In genomic region chr10:17662193-17663138, GRCh38 we compare ENCODE assay signal across 1 cellular context.
TF ChIP-seq lines count a peak whose summit lies in the region.

No MANE protein-coding gene starts in this region.

TF ChIP-seq in K562, 482 proteins besides CTCF, POLR2A, EP300 and RAD21 (continued from another document and continues in another):
- TF ChIP-seq CHD7 (IDR thresholded peaks at IDR 0.05; ENCODE audit: low read depth, low read length), result no peak
- 0 out of 2 replicates have a peak, but pooled peaks have one; percentile 20 for TF ChIP-seq BACH1 (tag; IDR thresholded peaks at IDR 0.05)
- TF ChIP-seq KDM1A (IDR thresholded peaks at IDR 0.05), result peak; percentile 95 to 96
- TF ChIP-seq C11orf30 (IDR thresholded peaks at IDR 0.05; ENCODE audit: low read depth), result peak; percentile 82
- peak; percentile 35 for TF ChIP-seq BRD9 (IDR thresholded peaks at IDR 0.05; ENCODE audit: low read depth, partially characterized antibody)
- TF ChIP-seq SP1 (CRISPR knock-in tag; IDR thresholded peaks at IDR 0.05), result no peak
- peak; percentile 100 for TF ChIP-seq TEAD4 (IDR thresholded peaks at IDR 0.05; ENCODE audit: low read length)
- no peak for TF ChIP-seq TEAD4 (CRISPR knock-in tag; IDR thresholded peaks at IDR 0.05; ENCODE audit: borderline replicate concordance)
- no peak for TF ChIP-seq SRSF7 (optimal IDR thresholded peaks at IDR 0.05; ENCODE audit: low read depth, low read length)
- TF ChIP-seq XRCC4 (IDR thresholded peaks at IDR 0.05; ENCODE audit: extremely low read depth, insufficient read depth, insufficient read length), result no peak
- TF ChIP-seq ZBTB9 (CRISPR knock-in tag; IDR thresholded peaks at IDR 0.05), result 0 out of 2 replicates have a peak, but pooled peaks have one; percentile 86
- TF ChIP-seq RFX7 (CRISPR knock-in tag; IDR thresholded peaks at IDR 0.05), result no peak
- no peak for TF ChIP-seq GTF3C2 (IDR thresholded peaks at IDR 0.05; ENCODE audit: borderline replicate concordance, extremely low read depth, insufficient read length)
- peak; percentile 94 for TF ChIP-seq ZNF766 (CRISPR knock-in tag; conservative IDR thresholded peaks at IDR 0.05)
- TF ChIP-seq ZNF282 (CRISPR knock-in tag; IDR thresholded peaks at IDR 0.05), result no peak
- peak; percentile 98 for TF ChIP-seq FOXM1 (IDR thresholded peaks at IDR 0.05; ENCODE audit: low read depth)
- no peak for TF ChIP-seq FOXM1 (CRISPR knock-in tag; IDR thresholded peaks at IDR 0.05; ENCODE audit: low read depth)
- peak; percentile 98 for TF ChIP-seq CHAMP1 (IDR thresholded peaks at IDR 0.05)
- TF ChIP-seq EZH2 (IDR thresholded peaks at IDR 0.05; ENCODE audit: borderline replicate concordance, low read depth, low read length), result no peak
- no peak for TF ChIP-seq NR2C2 (CRISPR knock-in tag; IDR thresholded peaks at IDR 0.05)
- TF ChIP-seq NR2C2 (tag; IDR thresholded peaks at IDR 0.05), result no peak
- no peak for TF ChIP-seq ZBTB40 (IDR thresholded peaks at IDR 0.05)
- no peak for TF ChIP-seq ZBTB40 (CRISPR knock-in tag; IDR thresholded peaks at IDR 0.05)
- TF ChIP-seq RBBP5 (IDR thresholded peaks at IDR 0.05; ENCODE audit: borderline replicate concordance, insufficient read depth, low read length, poor library complexity, severe bottlenecking), result no peak
- TF ChIP-seq CBFA2T3 (IDR thresholded peaks at IDR 0.05), result peak; percentile 100
- TF ChIP-seq TAL1 (IDR thresholded peaks at IDR 0.05), result peak; percentile 99
- TF ChIP-seq ZFP36 (IDR thresholded peaks at IDR 0.05; ENCODE audit: low read depth, low read length, partially characterized antibody), result no peak
- TF ChIP-seq ZNF76 (CRISPR knock-in tag; IDR thresholded peaks at IDR 0.05; ENCODE audit: borderline replicate concordance), result peak; percentile 39; the same call in 1 of the 2 replicates
- peak; percentile 81 to 90; a peak in 3 of 4 replicates for TF ChIP-seq RCOR1 (IDR thresholded peaks at IDR 0.05; ENCODE audit: borderline replicate concordance in 1 of 2, low read depth in 2 of 2, low read length in 2 of 2)
- TF ChIP-seq BRD4 (IDR thresholded peaks at IDR 0.05), result no peak
